ENCODE assay signal across 23 cellular contexts in the genomic region with DNA sequence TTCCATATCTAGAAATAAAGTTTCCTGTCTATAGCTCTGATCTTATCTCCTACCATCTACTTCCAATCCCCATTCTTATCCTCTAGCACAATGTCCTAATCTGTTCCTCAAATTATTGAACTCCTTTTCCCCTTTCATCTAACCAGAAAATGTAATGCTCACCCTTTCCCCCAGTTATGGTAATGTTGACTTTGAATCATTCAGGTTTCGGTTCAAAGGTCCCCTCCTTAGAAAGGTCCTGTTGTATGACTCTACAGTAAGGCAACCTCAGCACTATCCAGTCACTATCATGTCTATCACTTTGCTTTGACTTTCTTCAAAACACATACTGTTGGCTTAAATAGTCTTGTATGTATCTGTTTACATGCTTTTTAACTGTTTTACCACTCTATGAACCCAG.
"Had no signal": no experiment of that assay in that cellular context is flagged by ENCODE, and none has a peak within 500 bp of the region (broad histone marks: within the 10 kb centered on the region; RNA-seq: fewer than 3 reads in every experiment).

No MANE protein-coding gene starts in this region.

- H3K27ac ChIP-seq: foreskin keratinocyte, left lung, neural progenitor cell, thyroid gland, upper lobe of right lung, WERI-Rb-1 had no signal

- H3K27ac Mint-ChIP-seq: activated CD8-positive, alpha-beta T cell treated with anti-CD3 and anti-CD28 coated beads, Interleukin-2, amount 10 ng/mL, durations not matched to agents 7 days and 5 days; activated naive CD4-positive, alpha-beta T cell treated with anti-CD3 and anti-CD28 coated beads, Interleukin-2, amount 50 U/mL, for 72 hours; brain; immature natural killer cell; naive thymus-derived CD8-positive, alpha-beta T cell; neural progenitor cell; progenitor cell of endocrine pancreas; stimulated activated naive CD8-positive, alpha-beta T cell treated with anti-CD3 and anti-CD28 coated beads, Interleukin-15, Interleukin-2, amounts not matched to agents 100 ng/mL and 50 ng/mL, for 24 hours had no signal

- H3K36me3 Mint-ChIP-seq: activated naive CD4-positive, alpha-beta T cell treated with anti-CD3 and anti-CD28 coated beads, Interleukin-2, amount 50 U/mL, for 72 hours; brain; immature natural killer cell; naive thymus-derived CD8-positive, alpha-beta T cell; neural progenitor cell had no signal

- H3K4me3 Mint-ChIP-seq: activated CD8-positive, alpha-beta T cell treated with anti-CD3 and anti-CD28 coated beads, Interleukin-2, amount 10 ng/mL, durations not matched to agents 7 days and 5 days; brain; immature natural killer cell; naive thymus-derived CD8-positive, alpha-beta T cell; neural progenitor cell; stimulated activated naive CD8-positive, alpha-beta T cell treated with anti-CD3 and anti-CD28 coated beads, Interleukin-15, Interleukin-2, amounts not matched to agents 100 ng/mL and 50 ng/mL, for 24 hours had no signal

- H3K4me3 ChIP-seq: left lung, lung, neural progenitor cell, thyroid gland, upper lobe of right lung had no signal

- H3K9me3 Mint-ChIP-seq: neural progenitor cell had no signal

- H3K4me2 ChIP-seq: neural progenitor cell had no signal

- H3K27me3 ChIP-seq: foreskin keratinocyte, left lung, neural progenitor cell, thyroid gland, upper lobe of right lung had no signal

- H3K4me1 Mint-ChIP-seq: brain; immature natural killer cell; naive thymus-derived CD8-positive, alpha-beta T cell; neural progenitor cell had no signal

- H3K36me3 ChIP-seq: left lung, neural progenitor cell, thyroid gland, upper lobe of right lung, WERI-Rb-1 had no signal

- H3K9ac ChIP-seq: neural progenitor cell had no signal

- H3K9me3 ChIP-seq: left lung, thyroid gland, upper lobe of right lung had no signal

- FAIRE-seq: TTC549 had no signal

- ATAC-seq: activated CD8-positive, alpha-beta T cell treated with anti-CD3 and anti-CD28 coated beads, Interleukin-2, amount 10 ng/mL, durations not matched to agents 7 days and 5 days; activated naive CD4-positive, alpha-beta T cell treated with anti-CD3 and anti-CD28 coated beads, Interleukin-2, amount 50 U/mL, for 72 hours; foreskin keratinocyte; left lung; naive thymus-derived CD8-positive, alpha-beta T cell; upper lobe of right lung had no signal

- H2AFZ ChIP-seq: neural progenitor cell had no signal

- DNase-seq: activated CD4-positive, alpha-beta T cell treated with anti-CD3 and anti-CD28 coated beads, Interleukin-2, amount 50 U/mL, for 1 hour; activated CD4-positive, CD25-positive, alpha-beta regulatory T cell treated with anti-CD3 and anti-CD28 coated beads, Interleukin-2, amount 50 U/mL, for 72 hours; activated CD8-positive, alpha-beta T cell treated with anti-CD3 and anti-CD28 coated beads, Interleukin-2, amount 10 ng/mL, durations not matched to agents 7 days and 5 days; activated gamma-delta T cell treated with Interleukin-2 at 50 U/mL for 16 hours; activated T-cell treated with anti-CD3 and anti-CD28 coated beads, Interleukin-2, amount 50 U/mL, for 1 hour; aorta; effector memory CD4-positive, alpha-beta T cell; foreskin keratinocyte; immature natural killer cell; left lung; naive thymus-derived CD8-positive, alpha-beta T cell; stimulated activated CD4-positive, alpha-beta T cell treated with anti-CD3 and anti-CD28 coated beads, Interleukin-4, amount 100 ng/mL, for 4 hours; substantia nigra; thyroid gland; upper lobe of right lung; WERI-Rb-1 had no signal

- H3K4me1 ChIP-seq: foreskin keratinocyte, left lung, neural progenitor cell, thyroid gland, upper lobe of right lung had no signal

- H3K27me3 Mint-ChIP-seq: brain; naive thymus-derived CD8-positive, alpha-beta T cell; progenitor cell of endocrine pancreas; stimulated activated naive CD8-positive, alpha-beta T cell treated with anti-CD3 and anti-CD28 coated beads, Interleukin-15, Interleukin-2, amounts not matched to agents 100 ng/mL and 50 ng/mL, for 24 hours had no signal
